Comparison of ENCODE assay signal across 19 cellular contexts in the genomic region with DNA sequence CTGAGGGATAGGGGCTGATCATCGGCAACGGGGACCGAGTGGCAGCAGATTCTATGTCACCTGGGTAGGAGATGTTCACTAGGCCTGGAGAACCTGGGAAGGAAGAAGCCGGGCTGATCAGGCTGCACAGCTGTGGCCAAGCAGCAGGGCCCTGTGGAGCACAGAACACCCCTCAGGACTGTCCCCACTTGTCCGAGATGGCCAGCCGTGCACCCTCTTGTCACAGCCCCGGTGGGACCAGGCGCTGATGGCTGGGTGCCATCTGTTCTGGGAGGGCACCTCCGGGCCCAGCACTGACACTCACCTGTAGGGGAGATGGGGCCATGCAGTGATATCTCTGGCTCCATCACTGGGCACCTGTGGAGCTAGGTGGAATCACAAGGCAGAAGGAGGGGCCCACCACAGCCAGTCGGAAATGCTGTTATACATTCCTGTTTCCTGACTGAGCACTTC.
DNase-seq lines count a peak whose midpoint lies in the region; ATAC-seq and TF ChIP-seq lines count a peak whose summit lies in the region.
"Had no signal": no experiment of that assay in that cellular context is flagged by ENCODE, and none has a peak within 500 bp of the region (broad histone marks: within the 10 kb centered on the region; RNA-seq: fewer than 3 reads in every experiment).

No MANE protein-coding gene starts in this region.

- H3K36me3 Mint-ChIP-seq in activated CD4-positive, alpha-beta T cell treated with anti-CD3 and anti-CD28 coated beads for 36 hours (ENCODE audit: low read depth) = no peaks in the 10 kb centered on the region
- H3K36me3 Mint-ChIP-seq: CD8-positive, alpha-beta memory T cell had no signal

- POLR2A ChIA-PET in activated CD4-positive, alpha-beta T cell treated with anti-CD3 and anti-CD28 coated beads for 36 hours (lab: Charles Lee) = no interaction called here

- CTCF ChIA-PET in activated CD4-positive, alpha-beta T cell treated with anti-CD3 and anti-CD28 coated beads for 36 hours (lab: Charles Lee) = no interaction called here

- H3K27ac Mint-ChIP-seq in activated CD4-positive, alpha-beta T cell treated with anti-CD3 and anti-CD28 coated beads for 36 hours = no peak overlapping the region
- H3K27ac Mint-ChIP-seq: CD8-positive, alpha-beta memory T cell had no signal

- no peak for TF ChIP-seq CTCF in GM10266 (IDR thresholded peaks at IDR 0.05; ENCODE audit: control insufficient read depth, insufficient read depth, low read depth, missing control alignments)

- H3K4me1 ChIP-seq in right cardiac atrium (ENCODE audit: control insufficient read depth, insufficient read depth, low read length) = no peaks in the 10 kb centered on the region

- no peaks in the 10 kb centered on the region for H3K9me3 ChIP-seq in right cardiac atrium (ENCODE audit: control insufficient read depth, low read length)
- H3K9me3 ChIP-seq: MG63 had no signal

- intact Hi-C loops in cardiac septum (cut with DNase I) = no loop called here
- intact Hi-C loops in right cardiac atrium (cut with DNase I) = no loop called here
- intact Hi-C loops in activated CD4-positive, alpha-beta T cell treated with anti-CD3 and anti-CD28 coated beads for 36 hours (cut with DNase I, micrococcal nuclease) = no loop called here

- H3K4me3 ChIP-seq in right cardiac atrium (ENCODE audit: low read length) = no peak overlapping the region
- H3K4me3 ChIP-seq: MG63 had no signal

- no peaks in the 10 kb centered on the region for H3K4me1 Mint-ChIP-seq in activated CD4-positive, alpha-beta T cell treated with anti-CD3 and anti-CD28 coated beads for 36 hours

- DNase-seq in cardiac septum (ENCODE audit: low spot score) (peak; percentile 61), right cardiac atrium (no peak), mesenteric fat pad (ENCODE audit: low spot score) (peak; percentile 85), GM10266 (ENCODE audit: extremely low spot score) (no peak), NCI-H510A treated with DMSO at 0.1 percent for 48 hours (lab: John Stamatoyannopoulos, UW) (no peak)
- peak; percentile 20 for DNase-seq in activated CD8-positive, alpha-beta memory T cell treated with anti-CD3 and anti-CD28 coated beads, Interleukin-2, amount 50 U/mL, for 48 hours
- DNase-seq in activated CD4-positive, alpha-beta T cell treated with anti-CD3 and anti-CD28 coated beads for 36 hours = no peak
- DNase-seq: Calu3; CD8-positive, alpha-beta memory T cell; DMS153; Kasumi-1; MG63; NCI-H1417 treated with DMSO at 0.1 percent for 48 hours; NCI-H187; NCI-H446; NCI-H526 treated with DMSO at 0.1 percent for 48 hours; OCI-M1; Right ventricle myocardium superior had no signal

- no peak overlapping the region for H3K4me3 Mint-ChIP-seq in activated CD4-positive, alpha-beta T cell treated with anti-CD3 and anti-CD28 coated beads for 36 hours
- H3K4me3 Mint-ChIP-seq: CD8-positive, alpha-beta memory T cell had no signal

- 95% methylated on average over 10 of the region's 10 CpGs for WGBS in right cardiac atrium

- no peaks in the 10 kb centered on the region for H3K9me3 Mint-ChIP-seq in activated CD4-positive, alpha-beta T cell treated with anti-CD3 and anti-CD28 coated beads for 36 hours (ENCODE audit: low read depth)
- H3K9me3 Mint-ChIP-seq: CD8-positive, alpha-beta memory T cell had no signal

- H3K27me3 Mint-ChIP-seq in activated CD4-positive, alpha-beta T cell treated with anti-CD3 and anti-CD28 coated beads for 36 hours = no peaks in the 10 kb centered on the region

- no peaks in the 10 kb centered on the region for H3K27me3 ChIP-seq in right cardiac atrium (ENCODE audit: control insufficient read depth, insufficient read depth)
- H3K27me3 ChIP-seq: MG63 had no signal

- no peak for ATAC-seq in right cardiac atrium
- ATAC-seq in activated CD4-positive, alpha-beta T cell treated with anti-CD3 and anti-CD28 coated beads for 36 hours = no peak

- H3K27ac ChIP-seq in right cardiac atrium (ENCODE audit: low read length) = no peak overlapping the region
- H3K27ac ChIP-seq: C4-2B had no signal

Comparison
In these comparisons a context has a peak if more than half of its experiments do, and no peak if none do; other contexts are left out.
1. DNase-seq: peak in cardiac septum (single experiment), activated CD8-positive, alpha-beta memory T cell treated with anti-CD3 and anti-CD28 coated beads, Interleukin-2, amount 50 U/mL, for 48 hours (single experiment) and mesenteric fat pad (single experiment); none in right cardiac atrium (0 of 3), GM10266 (single experiment), NCI-H510A treated with DMSO at 0.1 percent for 48 hours (single experiment) and activated CD4-positive, alpha-beta T cell treated with anti-CD3 and anti-CD28 coated beads for 36 hours (single experiment).